In the genomic region with DNA sequence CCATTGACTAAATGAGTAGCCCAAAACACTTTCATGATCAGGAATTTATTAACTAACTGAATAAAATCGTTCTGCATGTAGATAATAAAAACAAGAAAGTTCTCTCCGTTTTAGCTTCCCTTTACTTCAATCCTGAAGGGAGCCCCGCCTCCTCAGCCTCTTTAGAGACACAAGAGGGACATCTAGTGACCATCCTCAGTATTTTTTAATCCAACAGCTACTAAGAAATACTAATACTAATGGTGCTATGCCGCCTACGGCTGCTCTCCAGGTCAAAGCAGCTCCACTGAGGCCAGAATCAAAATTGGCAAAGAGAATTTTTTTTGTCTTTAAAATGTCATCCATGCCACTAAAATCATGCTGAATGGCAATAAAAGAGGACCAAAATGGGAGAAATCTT, we compare ENCODE assay signal across 8 cellular contexts. TPM values are rescaled to one million over a fixed set of nuclear protein-coding genes. Genes with fewer than 3 reads are reported as not detected.
DNase-seq lines count a peak whose midpoint lies in the region; ATAC-seq and TF ChIP-seq lines count a peak whose summit lies in the region.

No MANE protein-coding gene starts in this region.

- CTCF ChIA-PET in WTC11 (lab: Charles Lee) = interaction anchor here (0.8 to 1.9 kb wide), 24 partner anchors 8 to 690 kb away, joined by 3 to 53 read pairs (median 4); no protein-coding TSS in a partner anchor

- H3K4me3 Mint-ChIP-seq in WTC11 = peak overlapping the region; percentile 69

- peaks cover 0 to 20% (median under 1%) of the 10 kb centered on the region in 12 donors for H3K4me1 ChIP-seq in heart left ventricle
- H3K4me1 ChIP-seq in gastrocnemius medialis = peaks cover 0 to 15% of the 10 kb centered on the region in 2 donors

- no peaks in the 10 kb centered on the region for H3K9me3 Mint-ChIP-seq in WTC11

- POLR2A ChIA-PET in WTC11 (lab: Charles Lee) = interaction anchor here (1.0 kb wide), 1 partner anchor 45 kb away, joined by 5 read pairs; no protein-coding TSS in a partner anchor

- H3K27me3 ChIP-seq in heart left ventricle = peaks cover 0 to 67% (median 2%) of the 10 kb centered on the region in 9 donors
- H3K27me3 ChIP-seq in gastrocnemius medialis = peaks cover 0 to 43% (median 13%) of the 10 kb centered on the region in 3 donors

- TF ChIP-seq POLR2A in heart left ventricle (IDR thresholded peaks at IDR 0.05) (no peak), gastrocnemius medialis (IDR thresholded peaks at IDR 0.05) (no peak)

- TF ChIP-seq CTCF in WTC11 (IDR thresholded peaks at IDR 0.05) = no peak
- peak; percentile 34 to 65 (median 48) for TF ChIP-seq CTCF in heart left ventricle (IDR thresholded peaks at IDR 0.05)
- peak in 3 of 5 experiments; percentile 25 to 48 (median 32) for TF ChIP-seq CTCF in gastrocnemius medialis (IDR thresholded peaks at IDR 0.05 in 4 of 5, conservative IDR thresholded peaks at IDR 0.05 in 1 of 5)

- H3K36me3 ChIP-seq in heart left ventricle (no peaks in the 10 kb centered on the region), gastrocnemius medialis (no peaks in the 10 kb centered on the region)

- peak; percentile 73 for ATAC-seq in HG02678 (IDR thresholded peaks at IDR 0.05; ENCODE audit: unreplicated experiment)
- ATAC-seq in WTC11 = peak; percentile 11; the same call in 1 of the 2 replicates
- ATAC-seq in heart left ventricle = peak in 3 of 4 donors; percentile 57 to 65 (median 63)
- no peak for ATAC-seq in gastrocnemius medialis

- H3K27ac ChIP-seq in heart left ventricle = no peak overlapping the region
- H3K27ac ChIP-seq in gastrocnemius medialis = no peak overlapping the region

- H3K4me3 ChIP-seq in heart left ventricle = no peak overlapping the region
- no peak overlapping the region for H3K4me3 ChIP-seq in gastrocnemius medialis

- in situ Hi-C loops in ACHN (cut with HindIII; ENCODE audit: low pct_ligation_motif_present, low pct_unique_long_range_greater_than_20kb, low sequenced_read_pairs) = no loop called here
- in situ Hi-C loops in gastrocnemius medialis (cut with MboI; ENCODE audit: low sequenced_read_pairs in 4 of 4) = no loop called here

- H3K27me3 Mint-ChIP-seq in WTC11 (ENCODE audit: low read depth) = peaks cover 65% of the 10 kb centered on the region

- intact Hi-C loops in heart left ventricle (cut with DNase I) (loop anchor here in 1 of 10 donors (5.0 kb wide), 1 partner anchor 46 kb away; no protein-coding TSS in a partner anchor), gastrocnemius medialis (cut with DNase I; ENCODE audit: low total_unique reads) (no loop called here)

- peak; percentile 45 for DNase-seq in ACHN
- peak; percentile 19 for DNase-seq in GDM1 (lab: John Stamatoyannopoulos, UW)
- peak; percentile 67 for DNase-seq in NCI-H1694 treated with DMSO at 0.1 percent for 48 hours (lab: John Stamatoyannopoulos, UW)
- DNase-seq in WTC11 (ENCODE audit: low spot score) = no peak
- peak in 2 of 5 donors; percentile 24 to 48 for DNase-seq in heart left ventricle
- no peak for DNase-seq in gastrocnemius medialis
- no peak for DNase-seq in islet precursor cell

- H3K36me3 Mint-ChIP-seq in WTC11 = 0 out of 2 replicates have a peak, but pooled peaks cover under 1% of the 10 kb centered on the region

- H3K27ac Mint-ChIP-seq in WTC11 = no peak overlapping the region

- WGBS in heart left ventricle, 4 donors = 0 to 5% (median 3%) methylated on average over 5 of the region's 5 CpGs

- peaks cover 41% of the 10 kb centered on the region for H3K4me1 Mint-ChIP-seq in WTC11

- H3K9me3 ChIP-seq in heart left ventricle = no peaks in the 10 kb centered on the region
- no peaks in the 10 kb centered on the region for H3K9me3 ChIP-seq in gastrocnemius medialis

TF ChIP-seq in WTC11, 78 proteins besides CTCF, POLR2A, EP300 and RAD21:
- no peak for TF ChIP-seq FOXJ3 (CRISPR knock-in tag; IDR thresholded peaks at IDR 0.05; ENCODE audit: borderline replicate concordance)
- no peak for TF ChIP-seq TEAD4 (CRISPR knock-in tag; IDR thresholded peaks at IDR 0.05)
- TF ChIP-seq NFATC4 (CRISPR knock-in tag; IDR thresholded peaks at IDR 0.05) = no peak

RNA-seq across cellular contexts. Expression of a gene that starts 3.2 kb away (rescaled TPM):
- total RNA-seq in WTC11 (2021) (1.5 to 2.1 TPM (median 1.8 TPM) in 3 replicates), heart left ventricle (1 to 10 TPM in 2 of 9 donors, under 1 TPM in 7; 0.21 to 2.2 (median 0.64) TPM), gastrocnemius medialis (1 to 10 TPM in 1 of 4 donors, under 1 TPM in 3; 0.63 to 1.5 (median 0.72) TPM)
- under 1 TPM; 0.15 to 0.26 TPM for polyA plus RNA-seq in heart left ventricle

Comparison
In these comparisons a context has a peak if more than half of its experiments do, and no peak if none do; other contexts are left out.
1. DNase-seq: peak in ACHN (single experiment), GDM1 (single experiment) and NCI-H1694 treated with DMSO at 0.1 percent for 48 hours (single experiment); none in WTC11 (single experiment), gastrocnemius medialis (0 of 2) and islet precursor cell (single experiment).
2. ATAC-seq: peak in HG02678 (single experiment), WTC11 (single experiment) and heart left ventricle (3 of 4); none in gastrocnemius medialis (0 of 2).